In the genomic region with DNA sequence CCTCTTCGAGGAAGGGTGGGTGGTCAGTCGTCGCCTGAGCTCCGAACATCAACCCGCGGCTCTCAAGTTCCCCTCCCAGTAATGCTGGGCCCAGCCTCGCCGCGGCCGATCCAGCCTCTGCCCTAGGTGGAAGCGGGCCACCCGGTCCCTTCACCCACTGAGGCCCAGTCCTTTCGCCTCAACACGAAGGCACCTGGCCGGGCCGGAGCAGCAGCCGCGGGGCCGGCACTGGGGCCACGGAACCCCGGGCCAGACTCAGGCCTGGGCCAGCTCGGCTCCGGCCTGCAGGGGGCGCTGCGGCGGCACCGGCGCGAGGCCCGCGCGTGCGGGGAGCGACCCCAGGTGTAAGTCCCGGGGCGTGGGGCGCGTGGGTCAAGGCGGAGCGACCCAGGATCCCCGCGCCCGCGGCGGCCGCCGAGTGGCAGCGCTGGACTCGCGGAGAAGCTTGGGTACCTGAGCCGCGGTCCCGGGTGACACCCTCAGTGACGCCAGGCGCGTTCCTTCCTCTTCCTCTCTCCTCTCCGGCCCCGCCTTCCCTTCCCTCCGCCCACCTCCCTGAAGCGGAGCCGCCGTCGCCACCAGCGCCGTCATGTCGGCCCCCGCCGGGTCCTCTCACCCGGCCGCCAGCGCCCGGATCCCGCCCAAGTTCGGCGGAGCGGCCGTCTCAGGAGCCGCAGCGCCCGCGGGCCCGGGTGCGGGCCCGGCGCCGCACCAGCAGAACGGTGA, we compare ENCODE assay signal across 1 cellular context.
A peak's percentile ranks its signal among the peaks of the same experiment; 100 is the strongest.
TF ChIP-seq lines count a peak whose summit lies in the region.

SEC24B (plus strand) TSS at position 535 of the 726 bp plus-strand sequence; CDS start at position 590, 55 bp downstream.

TF ChIP-seq in K562, 482 proteins besides CTCF, POLR2A, EP300 and RAD21 (continued from another document and continues in another):
- TF ChIP-seq ZNF140 (CRISPR knock-in tag; IDR thresholded peaks at IDR 0.05) (no peak), PPARD (CRISPR knock-in tag; IDR thresholded peaks at IDR 0.05) (no peak), ZNF347 (CRISPR knock-in tag; IDR thresholded peaks at IDR 0.05; ENCODE audit: low read depth) (no peak), ZBTB1 (CRISPR knock-in tag; IDR thresholded peaks at IDR 0.05; ENCODE audit: borderline replicate concordance, low read depth) (peak; percentile 36; the same call in 1 of the 2 replicates), NEUROD1 (IDR thresholded peaks at IDR 0.05; ENCODE audit: borderline replicate concordance, low read depth, low read length, partially characterized antibody) (no peak), TFAM (CRISPR knock-in tag; conservative IDR thresholded peaks at IDR 0.05) (no peak), MLLT1 (IDR thresholded peaks at IDR 0.05) (no peak), ZNF3 (CRISPR knock-in tag; IDR thresholded peaks at IDR 0.05) (no peak), HDAC1 (IDR thresholded peaks at IDR 0.05) (peak in 1 of 2 experiments; percentile 76; a peak in 1 of 4 replicates), CBFB (CRISPR knock-in tag; IDR thresholded peaks at IDR 0.05) (no peak), RBM25 (IDR thresholded peaks at IDR 0.05; ENCODE audit: low read depth, low read length, severe bottlenecking) (peak; percentile 50), NCOA4 (IDR thresholded peaks at IDR 0.05; ENCODE audit: partially characterized antibody) (no peak), FOXJ2 (tag; IDR thresholded peaks at IDR 0.05) (no peak), ZBTB2 (IDR thresholded peaks at IDR 0.05) (no peak), ZNF655 (CRISPR knock-in tag; IDR thresholded peaks at IDR 0.05) (no peak), ZNF316 (IDR thresholded peaks at IDR 0.05) (no peak), ZBED1 (IDR thresholded peaks at IDR 0.05) (no peak), ZNF717 (CRISPR knock-in tag; IDR thresholded peaks at IDR 0.05) (no peak), ZFP91 (CRISPR knock-in tag; IDR thresholded peaks at IDR 0.05) (no peak), ZNF583 (CRISPR knock-in tag; IDR thresholded peaks at IDR 0.05) (peak; percentile 60; the same call in 1 of the 2 replicates), U2AF1 (optimal IDR thresholded peaks at IDR 0.05; ENCODE audit: low read depth, low read length) (peak; percentile 55), HOXB6 (CRISPR knock-in tag; IDR thresholded peaks at IDR 0.05; ENCODE audit: borderline replicate concordance) (no peak), ZKSCAN1 (IDR thresholded peaks at IDR 0.05; ENCODE audit: low read depth, low read length) (no peak), ZNF274 (IDR thresholded peaks at IDR 0.05; ENCODE audit: borderline replicate concordance, low read depth, low read length) (no peak), MGA (IDR thresholded peaks at IDR 0.05) (peak; percentile 78), SMARCC2 (IDR thresholded peaks at IDR 0.05; ENCODE audit: low read depth) (0 out of 2 replicates have a peak, but pooled peaks have one; percentile 33), AFF1 (IDR thresholded peaks at IDR 0.05; ENCODE audit: low read depth in 1 of 2, partially characterized antibody in 2 of 2) (no peak), TFE3 (CRISPR knock-in tag; IDR thresholded peaks at IDR 0.05) (no peak), FOXP1 (CRISPR knock-in tag; IDR thresholded peaks at IDR 0.05) (peak; percentile 72; the same call in 1 of the 2 replicates)
